8 cellular contexts compared by ENCODE assay signal in the genomic region with DNA sequence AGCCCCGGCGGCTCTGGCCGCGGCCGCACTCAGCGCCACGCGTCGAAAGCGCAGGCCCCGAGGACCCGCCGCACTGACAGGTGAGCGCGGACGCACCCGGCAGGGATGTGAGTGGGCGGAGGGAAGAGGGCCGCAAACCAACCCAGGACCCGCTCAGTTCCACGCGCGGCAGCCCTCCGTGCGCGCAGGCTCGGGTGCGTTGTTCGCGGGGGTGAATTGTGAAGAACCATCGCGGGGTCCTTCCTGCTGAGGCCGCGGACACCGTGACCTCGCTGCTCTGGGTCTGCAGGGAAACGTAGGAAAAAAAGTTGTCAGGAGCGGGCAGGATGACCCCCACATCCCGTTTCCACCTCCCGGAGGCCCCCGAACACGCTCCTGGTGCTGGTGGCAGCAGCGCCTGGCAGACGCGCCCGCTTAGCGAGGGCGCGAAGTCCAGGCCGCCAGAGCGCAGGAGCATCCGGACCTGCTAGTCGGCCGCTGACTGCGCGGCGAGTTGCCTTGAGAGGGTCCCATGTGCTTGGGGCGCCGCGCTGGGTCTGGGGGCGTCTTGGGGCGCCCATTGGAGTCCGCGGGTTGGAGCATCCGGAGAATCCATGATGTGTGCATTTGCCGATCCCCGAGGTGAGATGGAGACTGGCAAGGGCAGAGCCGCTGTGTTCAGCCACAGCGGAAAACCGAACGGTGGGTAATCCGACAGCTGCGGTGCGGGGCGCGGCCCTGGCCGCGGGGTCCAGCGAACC. TPM values are rescaled to one million over a fixed set of nuclear protein-coding genes. Genes with fewer than 3 reads are reported as not detected.
DNase-seq lines count a peak whose midpoint lies in the region; ATAC-seq and TF ChIP-seq lines count a peak whose summit lies in the region.

No MANE protein-coding gene starts in this region.

- H3K36me3 ChIP-seq in ES-I3 (ENCODE audit: insufficient read depth, low read length) (no peaks in the 10 kb centered on the region), gastroesophageal sphincter (no peaks in the 10 kb centered on the region), sigmoid colon (no peaks in the 10 kb centered on the region)

- peak overlapping the region; percentile 70 for H3K4me3 Mint-ChIP-seq in T-helper 17 cell

- H3K4me1 Mint-ChIP-seq in T-helper 17 cell, result peaks cover 14% of the 10 kb centered on the region

- DNase-seq in T-helper 17 cell (no peak), sigmoid colon (no peak), NCI-H2029 treated with DMSO at 0.1 percent for 48 hours (lab: John Stamatoyannopoulos, UW) (no peak), hippocampal formation (lab: John Stamatoyannopoulos, UW) (no peak), ACHN (no peak)

- intact Hi-C loops in sigmoid colon (cut with DNase I), result no loop called here

- peaks cover 45% of the 10 kb centered on the region for H3K27me3 ChIP-seq in gastroesophageal sphincter
- peaks cover 15 to 58% (median 45%) of the 10 kb centered on the region in 3 donors for H3K27me3 ChIP-seq in sigmoid colon

- TF ChIP-seq EP300 in gastroesophageal sphincter (IDR thresholded peaks at IDR 0.05), result no peak
- no peak for TF ChIP-seq EP300 in sigmoid colon (IDR thresholded peaks at IDR 0.05)

- peak overlapping the region; percentile 80 for H3K9ac ChIP-seq in ES-I3 (ENCODE audit: low read depth, low read length)

- TF ChIP-seq POLR2A in gastroesophageal sphincter (IDR thresholded peaks at IDR 0.05) (no peak), sigmoid colon (IDR thresholded peaks at IDR 0.05) (no peak)

- H3K9me3 ChIP-seq in ES-I3 (ENCODE audit: control insufficient read depth, insufficient read depth, low read length) (no peaks in the 10 kb centered on the region), T-helper 17 cell (ENCODE audit: control insufficient read depth, low read length, poor library complexity, severe bottlenecking) (no peaks in the 10 kb centered on the region), gastroesophageal sphincter (no peaks in the 10 kb centered on the region), sigmoid colon (no peaks in the 10 kb centered on the region)

- H3K27ac ChIP-seq in gastroesophageal sphincter (peak overlapping the region; percentile 71 to 89 (median 85)), sigmoid colon (peak overlapping the region; percentile 51 to 84 (median 70))

- H3K4me1 ChIP-seq in ES-I3 (ENCODE audit: insufficient read depth, low read length) (no peaks in the 10 kb centered on the region; the same call in none of the 2 replicates), gastroesophageal sphincter (peaks cover 0 to 32% (median 21%) of the 10 kb centered on the region in 3 donors), sigmoid colon (peaks cover 0 to 24% (median 16%) of the 10 kb centered on the region in 4 donors)

- in situ Hi-C loops in ACHN (cut with HindIII; ENCODE audit: low pct_ligation_motif_present, low pct_unique_long_range_greater_than_20kb, low sequenced_read_pairs), result no loop called here

- H3K36me3 Mint-ChIP-seq in T-helper 17 cell (ENCODE audit: low read depth), result peaks cover 4% of the 10 kb centered on the region

- peaks cover 71% of the 10 kb centered on the region for H3K27me3 Mint-ChIP-seq in T-helper 17 cell

- H3K4me3 ChIP-seq in gastroesophageal sphincter, result peak overlapping the region; percentile 56 to 69
- H3K4me3 ChIP-seq in sigmoid colon, result peak overlapping the region; percentile 22 to 53 (median 42)

- ATAC-seq in T-helper 17 cell (no peak), gastroesophageal sphincter (peak; percentile 17), HG02870 (IDR thresholded peaks at IDR 0.05; ENCODE audit: unreplicated experiment) (no peak)

- no CpG with 5 or more reads among the region's 79 CpGs for WGBS in gastroesophageal sphincter (ENCODE audit: low coverage in 1 of 2), 2 donors
- 2% methylated on average over 79 of the region's 79 CpGs for WGBS in sigmoid colon, 2 donors

- H3K27ac Mint-ChIP-seq in T-helper 17 cell, result no peak overlapping the region

- TF ChIP-seq CTCF in gastroesophageal sphincter (IDR thresholded peaks at IDR 0.05) (no peak), sigmoid colon (IDR thresholded peaks at IDR 0.05) (no peak)

RNA-seq across cellular contexts. Expression of gene GREM1, which starts 0.4 kb away (rescaled TPM):
- not detected for total RNA-seq in T-helper 17 cell
- total RNA-seq in gastroesophageal sphincter, result 100 to 1,000 TPM in 2 of 4 donors, 10 to 100 TPM in 2; 55.5 to 365 (median 133) TPM
- 10 to 100 TPM; 16.4 to 30.4 (median 26.3) TPM for total RNA-seq in sigmoid colon
- polyA plus RNA-seq in sigmoid colon, result 10 to 100 TPM in 2 of 3 donors, 1 to 10 TPM in 1; 2.5 to 33.2 (median 16.2) TPM

Comparison
In these comparisons a context has a peak if more than half of its experiments do, and no peak if none do; other contexts are left out.
1. RNA of gene GREM1, which starts 0.4 kb away (total RNA-seq): 55.5 to 365 TPM in gastroesophageal sphincter and 16.4 to 30.4 TPM in sigmoid colon; not detected in T-helper 17 cell; every median in the first group is over 10 times any median in the second.